In genomic region chr20:48684501-48685041, GRCh38 we compare ENCODE assay signal across 15 cellular contexts.
DNase-seq lines count a peak whose midpoint lies in the region; ATAC-seq and TF ChIP-seq lines count a peak whose summit lies in the region.
"Had no signal": no experiment of that assay in that cellular context is flagged by ENCODE, and none has a peak within 500 bp of the region (broad histone marks: within the 10 kb centered on the region; RNA-seq: fewer than 3 reads in every experiment).

No MANE protein-coding gene starts in this region.

- H2AFZ ChIP-seq in neural progenitor cell (replicated peaks): no peak overlapping the region

- peaks cover 15% of the 10 kb centered on the region for H3K36me3 Mint-ChIP-seq in neural progenitor cell

- no peak for ATAC-seq in HG03460 (IDR thresholded peaks at IDR 0.05; ENCODE audit: unreplicated experiment)
- ATAC-seq: K562 had no signal

- H3K9me3 ChIP-seq in colonic mucosa: no peaks in the 10 kb centered on the region
- H3K9me3 ChIP-seq in neural progenitor cell (ENCODE audit: low read depth): no peaks in the 10 kb centered on the region
- H3K9me3 ChIP-seq: Caco-2, esophagus squamous epithelium had no signal

- no peaks in the 10 kb centered on the region for H4K20me1 ChIP-seq in neural progenitor cell (ENCODE audit: low read depth)

- H3K9ac ChIP-seq in colonic mucosa (ENCODE audit: low read depth in 2 of 2, low read length in 2 of 2): peak overlapping the region in 1 of 2 donors; percentile 9
- no peak overlapping the region for H3K9ac ChIP-seq in neural progenitor cell

- H3K36me3 ChIP-seq in colonic mucosa: no peaks in the 10 kb centered on the region
- H3K36me3 ChIP-seq in neural progenitor cell: no peaks in the 10 kb centered on the region

- intact Hi-C loops in colonic mucosa (cut with DNase I): no loop called here

- peaks cover 30% of the 10 kb centered on the region for H3K4me1 ChIP-seq in colonic mucosa
- peaks cover 37% of the 10 kb centered on the region for H3K4me1 ChIP-seq in neural progenitor cell

- H3K9me3 Mint-ChIP-seq in neural progenitor cell: no peaks in the 10 kb centered on the region
- H3K9me3 Mint-ChIP-seq: brain had no signal

- peaks cover 38% of the 10 kb centered on the region for H3K4me1 Mint-ChIP-seq in neural progenitor cell
- H3K4me1 Mint-ChIP-seq: brain had no signal

- DNase-seq in CD1c-positive myeloid dendritic cell (ENCODE audit: extremely low spot score): peak; percentile 41
- peak; percentile 28 to 64 for DNase-seq in Kasumi-1 (lab: John Stamatoyannopoulos, UW)
- DNase-seq in colonic mucosa: peak; percentile 59
- DNase-seq in neural progenitor cell (ENCODE audit: low spot score): no peak
- DNase-seq in medulla oblongata (ENCODE audit: extremely low spot score): no peak
- DNase-seq in DMS53 treated with DMSO at 0.1 percent for 48 hours (lab: John Stamatoyannopoulos, UW; ENCODE audit: unreplicated experiment): no peak
- no peak for DNase-seq in Ammon's horn (ENCODE audit: low spot score)
- DNase-seq: activated CD4-positive, alpha-beta T cell treated with anti-CD3 and anti-CD28 coated beads, Interleukin-2, amount 50 U/mL, for 4 hours; Caco-2; esophagus squamous epithelium; NCI-H2227 treated with DMSO at 0.1 percent for 48 hours; SHP77 treated with DMSO at 0.1 percent for 48 hours had no signal

- H3K27ac ChIP-seq in colonic mucosa (no peak overlapping the region), neural progenitor cell (no peak overlapping the region)
- H3K27ac ChIP-seq: esophagus squamous epithelium had no signal

- no peak overlapping the region for H3K4me2 ChIP-seq in neural progenitor cell

- H3K79me2 ChIP-seq in neural progenitor cell (ENCODE audit: low read depth): no peaks in the 10 kb centered on the region

- TF ChIP-seq CTCF in colonic mucosa (IDR thresholded peaks at IDR 0.05) (no peak), neural progenitor cell (IDR thresholded peaks at IDR 0.05) (no peak)

- H3K27ac Mint-ChIP-seq in neural progenitor cell: peak overlapping the region; percentile 65

- peaks cover 4% of the 10 kb centered on the region for H3K27me3 Mint-ChIP-seq in neural progenitor cell (ENCODE audit: insufficient read depth, low read depth)

- H3K27me3 ChIP-seq in colonic mucosa (no peaks in the 10 kb centered on the region), neural progenitor cell (no peaks in the 10 kb centered on the region)

- H3F3A ChIP-seq in neural progenitor cell (ENCODE audit: low read depth): peaks cover 31% of the 10 kb centered on the region

- H3K4me3 Mint-ChIP-seq in neural progenitor cell: no peak overlapping the region

- H3K4me3 ChIP-seq in colonic mucosa: no peak overlapping the region
- H3K4me3 ChIP-seq in neural progenitor cell: no peak overlapping the region
- H3K4me3 ChIP-seq: esophagus squamous epithelium, K562 had no signal

Comparison
In these comparisons a context has a peak if more than half of its experiments do, and no peak if none do; other contexts are left out.
1. DNase-seq: peak in CD1c-positive myeloid dendritic cell (single experiment), Kasumi-1 (2 of 2) and colonic mucosa (single experiment); none in neural progenitor cell (single experiment), medulla oblongata (single experiment), DMS53 treated with DMSO at 0.1 percent for 48 hours (single experiment) and Ammon's horn (single experiment).